11 cellular contexts compared by ENCODE assay signal in genomic region chr7:87003872-87004798, GRCh38. TPM values are rescaled to one million over a fixed set of nuclear protein-coding genes. Genes with fewer than 3 reads are reported as not detected.
DNase-seq lines count a peak whose midpoint lies in the region; ATAC-seq, FAIRE-seq and TF ChIP-seq lines count a peak whose summit lies in the region.
"Had no signal": no experiment of that assay in that cellular context is flagged by ENCODE, and none has a peak within 500 bp of the region (broad histone marks: within the 10 kb centered on the region; RNA-seq: fewer than 3 reads in every experiment).

No MANE protein-coding gene starts in this region.

- peak overlapping the region; percentile 48 for H3K4me2 ChIP-seq in astrocyte (ENCODE audit: low read length)
- no peak overlapping the region for H3K4me2 ChIP-seq in mesendoderm (ENCODE audit: low read length)

- no peak overlapping the region for H3K23ac ChIP-seq in mesendoderm (ENCODE audit: low read length)

- H3K9me3 Mint-ChIP-seq in astrocyte (ENCODE audit: unreplicated experiment) (no peaks in the 10 kb centered on the region), endothelial cell (ENCODE audit: unreplicated experiment) (no peaks in the 10 kb centered on the region)

- H3K27me3 ChIP-seq in astrocyte (ENCODE audit: insufficient read depth, low read length) (no peaks in the 10 kb centered on the region), mesendoderm (ENCODE audit: insufficient read depth, low read length, poor library complexity) (no peaks in the 10 kb centered on the region)
- H3K27me3 ChIP-seq: brain microvascular endothelial cell, heart left ventricle had no signal

- no peak overlapping the region for H2AFZ ChIP-seq in astrocyte (ENCODE audit: low read depth, low read length)

- H2BK5ac ChIP-seq in mesendoderm (ENCODE audit: low read length) = no peak overlapping the region

- H4K8ac ChIP-seq in mesendoderm (ENCODE audit: low read depth, low read length) = no peak overlapping the region

- ATAC-seq in GM18858 (IDR thresholded peaks at IDR 0.05; ENCODE audit: unreplicated experiment) (peak; percentile 39), HG03432 (IDR thresholded peaks at IDR 0.05; ENCODE audit: unreplicated experiment) (peak; percentile 73), HG03469 (IDR thresholded peaks at IDR 0.05; ENCODE audit: unreplicated experiment) (no peak), GM18502 (IDR thresholded peaks at IDR 0.05; ENCODE audit: poor library complexity, unreplicated experiment) (no peak)

- H2AK5ac ChIP-seq in mesendoderm (ENCODE audit: low read length) = no peak overlapping the region

- H4K5ac ChIP-seq in mesendoderm (ENCODE audit: low read length) = no peak overlapping the region

- no peak overlapping the region for H2BK15ac ChIP-seq in mesendoderm (replicated peaks; ENCODE audit: low read depth)

- H3K4me1 Mint-ChIP-seq in astrocyte (ENCODE audit: low read depth, unreplicated experiment) (peaks cover 39% of the 10 kb centered on the region), endothelial cell (ENCODE audit: unreplicated experiment) (peaks cover 27% of the 10 kb centered on the region)

- H3K4ac ChIP-seq in mesendoderm (ENCODE audit: low read depth, low read length) = no peak overlapping the region

- H3K36me3 ChIP-seq in astrocyte (ENCODE audit: insufficient read depth, low read length) (no peaks in the 10 kb centered on the region), mesendoderm (ENCODE audit: control insufficient read depth, insufficient read depth, low read length) (no peaks in the 10 kb centered on the region)
- H3K36me3 ChIP-seq: brain microvascular endothelial cell, heart left ventricle had no signal

- no peak overlapping the region for H3K4me3 ChIP-seq in astrocyte (ENCODE audit: insufficient read depth, low read depth, low read length)
- no peak overlapping the region for H3K4me3 ChIP-seq in mesendoderm (ENCODE audit: low read length)

- no CpG with 5 or more reads among the region's 9 CpGs for WGBS in mesendoderm (ENCODE audit: extremely low coverage, insufficient coverage, low lambda C conversion rate)

- no peaks in the 10 kb centered on the region for H4K20me1 ChIP-seq in astrocyte (ENCODE audit: insufficient read depth, low read length)

- no peak overlapping the region for H3K56ac ChIP-seq in mesendoderm (ENCODE audit: low read length)

- no peak for TF ChIP-seq CTCF in astrocyte (IDR thresholded peaks at IDR 0.05; ENCODE audit: insufficient read depth, low read depth, low read length)
- no peak for TF ChIP-seq CTCF in endothelial cell (IDR thresholded peaks at IDR 0.05; ENCODE audit: unreplicated experiment)

- no peak overlapping the region for H3K9ac ChIP-seq in astrocyte (ENCODE audit: low read length)
- H3K9ac ChIP-seq in mesendoderm (ENCODE audit: low read length) = no peak overlapping the region

- H2BK120ac ChIP-seq in mesendoderm (ENCODE audit: low read depth, low read length) = no peak overlapping the region

- no peaks in the 10 kb centered on the region for H3K9me3 ChIP-seq in astrocyte (ENCODE audit: insufficient read depth, low read depth, low read length)
- H3K9me3 ChIP-seq: heart left ventricle had no signal

- no peak overlapping the region for H3K27ac ChIP-seq in astrocyte (ENCODE audit: low read depth, low read length)
- H3K27ac ChIP-seq in mesendoderm (ENCODE audit: low read depth, low read length) = no peak overlapping the region
- H3K27ac ChIP-seq: brain microvascular endothelial cell had no signal

- no peak overlapping the region for H3K4me3 Mint-ChIP-seq in astrocyte (ENCODE audit: unreplicated experiment)
- no peak overlapping the region for H3K4me3 Mint-ChIP-seq in endothelial cell (ENCODE audit: unreplicated experiment)

- H3K27ac Mint-ChIP-seq in astrocyte (ENCODE audit: unreplicated experiment) = no peak overlapping the region
- H3K27ac Mint-ChIP-seq in endothelial cell (ENCODE audit: unreplicated experiment) = no peak overlapping the region

- H3K36me3 Mint-ChIP-seq in astrocyte (ENCODE audit: low read depth, unreplicated experiment) (no peaks in the 10 kb centered on the region), endothelial cell (ENCODE audit: low read depth, unreplicated experiment) (no peaks in the 10 kb centered on the region)

- H3K27me3 Mint-ChIP-seq in astrocyte (ENCODE audit: low read depth, unreplicated experiment) (no peaks in the 10 kb centered on the region), endothelial cell (ENCODE audit: unreplicated experiment) (no peaks in the 10 kb centered on the region)

- no peaks in the 10 kb centered on the region for H3K79me1 ChIP-seq in mesendoderm (ENCODE audit: low read length)

- H3K4me1 ChIP-seq in astrocyte (ENCODE audit: insufficient read depth, low read length) (peaks cover 20% of the 10 kb centered on the region), mesendoderm (ENCODE audit: control insufficient read depth, low read depth, low read length) (peaks cover 10% of the 10 kb centered on the region)

- H3K79me2 ChIP-seq in astrocyte (ENCODE audit: insufficient read depth, low read length) (no peaks in the 10 kb centered on the region), mesendoderm (ENCODE audit: control insufficient read depth, insufficient read depth, low read length) (peaks cover 3% of the 10 kb centered on the region)

- peak overlapping the region; percentile 45 for H3K18ac ChIP-seq in mesendoderm (ENCODE audit: low read length)

- no peak for FAIRE-seq in astrocyte (lab: Jason Lieb, UNC)
- FAIRE-seq: RCC 7860 had no signal

- DNase-seq in astrocyte (ENCODE audit: low read depth) (peak; percentile 2), mesendoderm (peak; percentile 46), NCI-H345 treated with DMSO at 0.1 percent for 48 hours (lab: John Stamatoyannopoulos, UW; ENCODE audit: unreplicated experiment) (no peak), endothelial cell (ENCODE audit: low spot score) (no peak)
- DNase-seq: brain microvascular endothelial cell, heart left ventricle had no signal

RNA-seq across cellular contexts. Expression of gene ELAPOR2, which starts 55.3 kb away (rescaled TPM):
- total RNA-seq in astrocyte = 23.9 and 25.2 TPM in 2 replicates
- polyA plus RNA-seq in mesendoderm (2013, experiment 1 of 2) = 7.7 TPM
- polyA plus RNA-seq in mesendoderm (2013, experiment 2 of 2) = 7.7 TPM
- 59.4 TPM for total RNA-seq in endothelial cell (ENCODE audit: unreplicated experiment)

Comparison
In these comparisons a context has a peak if more than half of its experiments do, and no peak if none do; other contexts are left out.
1. ATAC-seq: peak in GM18858 (single experiment) and HG03432 (single experiment); none in HG03469 (single experiment) and GM18502 (single experiment).
2. DNase-seq: peak in astrocyte (single experiment) and mesendoderm (single experiment); none in NCI-H345 treated with DMSO at 0.1 percent for 48 hours (single experiment) and endothelial cell (single experiment).